Comparison of ENCODE assay signal across 11 cellular contexts in the genomic region with DNA sequence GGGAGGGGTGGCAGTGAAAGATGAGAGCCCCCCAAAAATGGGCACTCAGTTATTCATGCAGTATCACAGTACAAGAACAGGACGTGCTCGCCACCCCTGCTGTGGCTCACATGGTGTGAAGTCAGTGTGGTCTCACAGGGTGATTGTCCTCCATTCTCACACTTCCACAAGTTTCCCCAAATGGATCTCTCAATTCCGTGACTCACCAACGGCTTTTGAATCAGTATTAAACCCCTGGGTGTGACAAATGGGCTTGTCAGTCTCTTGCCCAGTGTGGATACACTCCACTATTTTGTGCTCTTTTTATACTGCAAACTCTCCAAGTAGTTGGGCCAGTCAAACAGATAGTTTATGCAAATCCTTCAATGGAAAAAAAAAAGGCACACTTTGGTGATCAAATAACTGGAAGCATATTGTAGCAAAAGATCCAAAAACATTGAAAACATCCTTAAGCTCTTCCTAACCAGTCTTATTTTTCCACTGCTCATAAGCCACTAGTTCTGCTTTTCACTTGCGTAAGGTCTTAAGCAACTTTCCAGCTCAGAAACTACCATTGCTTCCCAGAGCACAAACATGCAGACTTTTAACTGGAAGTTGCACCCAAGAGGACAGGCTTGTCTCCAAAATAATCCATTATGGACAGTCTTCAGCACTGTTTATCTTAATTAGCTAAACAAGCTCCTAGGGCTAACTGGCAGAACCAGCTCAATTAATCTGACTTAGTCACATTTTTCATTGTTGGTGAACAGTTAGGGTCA.
DNase-seq lines count a peak whose midpoint lies in the region; ATAC-seq and TF ChIP-seq lines count a peak whose summit lies in the region.
"Had no signal": no experiment of that assay in that cellular context is flagged by ENCODE, and none has a peak within 500 bp of the region (broad histone marks: within the 10 kb centered on the region; RNA-seq: fewer than 3 reads in every experiment).

No MANE protein-coding gene starts in this region.

- 52 to 56% methylated on average over 5 of the region's 5 CpGs for WGBS in GM23248 (ENCODE audit: low coverage in 1 of 2, low lambda C conversion rate in 2 of 2, missing lambda C conversion rate in 2 of 2), 2 experiments

- H2AFZ ChIP-seq in GM23248 = no peak overlapping the region

- H3K27me3 ChIP-seq in GM23248 (replicated peaks; ENCODE audit: insufficient read depth) = no peaks in the 10 kb centered on the region
- H3K27me3 ChIP-seq: stomach had no signal

- in situ Hi-C loops in GM23248 (cut with MboI) = no loop called here

- H3F3A ChIP-seq in GM23248 (ENCODE audit: insufficient read depth) = 0 out of 2 replicates have a peak, but pooled peaks cover 23% of the 10 kb centered on the region

- no peaks in the 10 kb centered on the region for H3K9me2 ChIP-seq in GM23248 (ENCODE audit: insufficient read depth)

- no peaks in the 10 kb centered on the region for H3K36me3 ChIP-seq in GM23248 (ENCODE audit: low read depth)
- H3K36me3 ChIP-seq: stomach had no signal

- H3K27ac Mint-ChIP-seq in effector memory CD8-positive, alpha-beta T cell = no peak overlapping the region

- H3K4me2 ChIP-seq in GM23248 (ENCODE audit: unreplicated experiment) = no peak overlapping the region

- H3K9me3 ChIP-seq in GM23248 (ENCODE audit: low read depth) = no peaks in the 10 kb centered on the region
- H3K9me3 ChIP-seq: stomach had no signal

- H3K27me3 Mint-ChIP-seq in effector memory CD8-positive, alpha-beta T cell = no peaks in the 10 kb centered on the region

- DNase-seq in GM23248 (peak; percentile 71), RPMI7951 (ENCODE audit: low read depth) (peak; percentile 16), fibroblast of mammary gland (ENCODE audit: low read depth) (peak; percentile 75), retina (no peak), NCI-H526 (lab: John Stamatoyannopoulos, UW) (no peak)
- no peak for DNase-seq in effector memory CD8-positive, alpha-beta T cell
- DNase-seq: Karpas-422; stimulated activated CD4-positive, alpha-beta T cell treated with anti-CD3 and anti-CD28 coated beads, Interleukin-15, amount 100 ng/mL, for 24 hours; stomach had no signal

- peaks cover 37% of the 10 kb centered on the region for H3K4me1 ChIP-seq in GM23248 (ENCODE audit: insufficient read depth)

- H3K9me3 Mint-ChIP-seq in effector memory CD8-positive, alpha-beta T cell = no peaks in the 10 kb centered on the region

- H3K27ac ChIP-seq in GM23248 (no peak overlapping the region), skin epidermis (peak overlapping the region in 12 of 21 experiments; percentile 2 to 63 (median 36))

- ATAC-seq in HG03139 (IDR thresholded peaks at IDR 0.05; ENCODE audit: unreplicated experiment) = no peak
- no peak for ATAC-seq in effector memory CD8-positive, alpha-beta T cell (replicated peaks)

- peaks cover 0 to 5% of the 10 kb centered on the region in 2 donors for H3K4me1 Mint-ChIP-seq in effector memory CD8-positive, alpha-beta T cell (ENCODE audit: low read depth in 2 of 2)

- H4K20me1 ChIP-seq in GM23248 (ENCODE audit: insufficient read depth) = no peaks in the 10 kb centered on the region

- no peak overlapping the region for H3K4me3 Mint-ChIP-seq in effector memory CD8-positive, alpha-beta T cell

- no peak overlapping the region for H3K4me3 ChIP-seq in GM23248
- no peak overlapping the region for H3K4me3 ChIP-seq in fibroblast of mammary gland (ENCODE audit: control insufficient read depth, low read depth, low read length)
- no peak overlapping the region for H3K4me3 ChIP-seq in skin epidermis
- H3K4me3 ChIP-seq: stomach had no signal

- no peaks in the 10 kb centered on the region for H3K36me3 Mint-ChIP-seq in effector memory CD8-positive, alpha-beta T cell (ENCODE audit: insufficient read depth)

- H3K9ac ChIP-seq in GM23248 = no peak overlapping the region

- no peak for TF ChIP-seq CTCF in fibroblast of mammary gland (conservative IDR thresholded peaks at IDR 0.05; ENCODE audit: control insufficient read depth, insufficient read depth, low read depth, low read length)

- H3K79me2 ChIP-seq in GM23248 (ENCODE audit: insufficient read depth) = no peaks in the 10 kb centered on the region

Comparison
In these comparisons a context has a peak if more than half of its experiments do, and no peak if none do; other contexts are left out.
1. DNase-seq: peak in GM23248 (single experiment), RPMI7951 (single experiment) and fibroblast of mammary gland (single experiment); none in retina (single experiment), effector memory CD8-positive, alpha-beta T cell (0 of 3) and NCI-H526 (0 of 2).